8 cellular contexts compared by ENCODE assay signal in genomic region chr1:11645670-11646265, GRCh38. TPM values are rescaled to one million over a fixed set of nuclear protein-coding genes. Genes with fewer than 3 reads are reported as not detected.
DNase-seq lines count a peak whose midpoint lies in the region; ATAC-seq, FAIRE-seq and TF ChIP-seq lines count a peak whose summit lies in the region.

No MANE protein-coding gene starts in this region.

- intact Hi-C loops in left lung (cut with DNase I) = loop anchor here in 1 of 2 donors (10.0 kb wide), 1 partner anchor 611 kb away; no protein-coding TSS in a partner anchor

- DNase-seq in GM19240 (ENCODE audit: insufficient read length, low spot score) (peak; percentile 59), NCI-H446 (lab: John Stamatoyannopoulos, UW) (peak; percentile 81 to 91), left lung (peak; percentile 75 to 94)
- peak; percentile 82 for DNase-seq in activated CD4-positive, CD25-positive, alpha-beta regulatory T cell treated with anti-CD3 and anti-CD28 coated beads, Interleukin-2, amount 50 U/mL, for 72 hours
- peak; percentile 57 to 65 for DNase-seq in central memory CD8-positive, alpha-beta T cell (ENCODE audit: low spot score in 2 of 2)
- DNase-seq in stimulated activated CD4-positive, alpha-beta T cell treated with anti-CD3 and anti-CD28 coated beads, TNF-alpha, amount 100 ng/mL, for 24 hours (ENCODE audit: low read depth in 3 of 3) = peak; percentile 65 to 82 (median 73)

- no peaks in the 10 kb centered on the region for H3K27me3 Mint-ChIP-seq in central memory CD8-positive, alpha-beta T cell

- peaks cover 2% of the 10 kb centered on the region for H3K36me3 Mint-ChIP-seq in central memory CD8-positive, alpha-beta T cell (ENCODE audit: insufficient read depth)

- no peak overlapping the region for H3K27ac ChIP-seq in left lung

- peak; percentile 68 for FAIRE-seq in A204.1 (lab: Jason Lieb, UNC)

- no peaks in the 10 kb centered on the region for H3K36me3 ChIP-seq in left lung

- H3K9me3 ChIP-seq in left lung = no peaks in the 10 kb centered on the region

- peaks cover 0 to 23% of the 10 kb centered on the region in 2 donors for H3K4me1 ChIP-seq in left lung

- peak; percentile 48 for ATAC-seq in central memory CD8-positive, alpha-beta T cell (replicated peaks; ENCODE audit: extremely low read depth, poor library complexity, severe bottlenecking)
- ATAC-seq in left lung = peak; percentile 46
- ATAC-seq in GM21390 (IDR thresholded peaks at IDR 0.05; ENCODE audit: unreplicated experiment) = no peak

- H3K27me3 ChIP-seq in left lung = peaks cover 11 to 37% of the 10 kb centered on the region in 2 donors

- H3K9me3 Mint-ChIP-seq in central memory CD8-positive, alpha-beta T cell = no peaks in the 10 kb centered on the region

- peak; percentile 79 to 84 for TF ChIP-seq CTCF in left lung (IDR thresholded peaks at IDR 0.05)

- no peak overlapping the region for H3K4me3 Mint-ChIP-seq in central memory CD8-positive, alpha-beta T cell

- peaks cover 10% of the 10 kb centered on the region for H3K4me1 Mint-ChIP-seq in central memory CD8-positive, alpha-beta T cell

- no peak overlapping the region for H3K27ac Mint-ChIP-seq in central memory CD8-positive, alpha-beta T cell (ENCODE audit: low read depth)

- H3K4me3 ChIP-seq in left lung = no peak overlapping the region

RNA-seq across cellular contexts. Expression of gene FBXO2, which starts 8.5 kb away (rescaled TPM):
- total RNA-seq in left lung = 10 to 100 TPM in 1 of 2 donors, 1 to 10 TPM in 1; 8.0 to 12.7 TPM

RNA-seq across cellular contexts. Expression of gene FBXO44, which starts 8.9 kb away (rescaled TPM):
- 10 to 100 TPM; 13.8 to 21.1 TPM for total RNA-seq in left lung

RNA-seq across cellular contexts. Expression of gene FBXO6, which starts 18.2 kb away (rescaled TPM):
- total RNA-seq in left lung = 10 to 100 TPM; 13.4 to 15.2 TPM

RNA-seq across cellular contexts. Expression of gene MAD2L2, which starts 35.2 kb away (rescaled TPM):
- 10 to 100 TPM; 25.7 to 28.0 TPM for total RNA-seq in left lung

RNA-seq across cellular contexts. Expression of gene DRAXIN, which starts 45.7 kb away (rescaled TPM):
- total RNA-seq in left lung = under 1 TPM; 0.10 to 0.61 TPM
